Comparison of ENCODE assay signal across 38 cellular contexts in the genomic region with DNA sequence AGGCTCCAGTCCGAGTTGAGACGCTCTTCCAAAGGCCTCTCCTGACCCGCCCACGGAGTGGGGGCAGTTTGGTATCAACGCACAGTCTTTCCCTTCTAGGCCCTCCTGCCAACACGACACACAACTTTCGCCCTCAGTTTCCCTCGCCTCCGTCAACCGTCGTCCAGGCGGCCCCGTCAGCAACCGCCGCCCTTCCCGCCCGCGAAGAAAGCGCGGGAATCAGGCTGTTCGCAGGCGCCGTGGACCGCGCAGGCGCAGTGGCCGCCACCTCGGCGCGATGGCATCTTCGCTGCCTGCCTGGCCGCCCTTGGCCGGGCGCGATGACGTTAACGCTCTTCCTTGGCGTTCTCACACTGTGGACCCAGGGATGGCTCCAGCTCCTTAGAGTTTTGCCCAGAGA. TPM values are rescaled to one million over a fixed set of nuclear protein-coding genes. Genes with fewer than 3 reads are reported as not detected.
"Had no signal": no experiment of that assay in that cellular context is flagged by ENCODE, and none has a peak within 500 bp of the region (broad histone marks: within the 10 kb centered on the region; RNA-seq: fewer than 3 reads in every experiment).

A gene with protein sequence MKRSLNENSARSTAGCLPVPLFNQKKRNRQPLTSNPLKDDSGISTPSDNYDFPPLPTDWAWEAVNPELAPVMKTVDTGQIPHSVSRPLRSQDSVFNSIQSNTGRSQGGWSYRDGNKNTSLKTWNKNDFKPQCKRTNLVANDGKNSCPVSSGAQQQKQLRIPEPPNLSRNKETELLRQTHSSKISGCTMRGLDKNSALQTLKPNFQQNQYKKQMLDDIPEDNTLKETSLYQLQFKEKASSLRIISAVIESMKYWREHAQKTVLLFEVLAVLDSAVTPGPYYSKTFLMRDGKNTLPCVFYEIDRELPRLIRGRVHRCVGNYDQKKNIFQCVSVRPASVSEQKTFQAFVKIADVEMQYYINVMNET (minus strand): TSS at position 221 of the 400 bp plus-strand sequence. CDS start 2,494 bp downstream, outside the sequence.

- H3K4me1 ChIP-seq: ascending aorta had no signal

- H3K27me3 ChIP-seq: ascending aorta, cardiac muscle cell had no signal

- H3K27ac ChIP-seq: ascending aorta, cardiac muscle cell, VCaP had no signal

- FAIRE-seq: bronchial epithelial cell, TTC549 had no signal

- H3K36me3 Mint-ChIP-seq: activated CD4-positive, alpha-beta memory T cell treated with anti-CD3 and anti-CD28 coated beads for 36 hours; activated naive CD4-positive, alpha-beta T cell treated with anti-CD3 and anti-CD28 coated beads, Interleukin-2, amount 10 ng/mL, durations not matched to agents 7 days and 5 days; activated naive CD4-positive, alpha-beta T cell treated with anti-CD3 and anti-CD28 coated beads, Interleukin-2, amount 50 U/mL, for 24 hours; activated naive CD8-positive, alpha-beta T cell; activated naive CD8-positive, alpha-beta T cell treated with anti-CD3 and anti-CD28 coated beads, Interleukin-2, amount 10 ng/mL, durations not matched to agents 7 days and 5 days; brain had no signal

- H3K36me3 ChIP-seq: ascending aorta, cardiac muscle cell had no signal

- H3K9me3 Mint-ChIP-seq: activated B cell treated with CpG ODN at 0.5 μM for 24 hours; activated CD4-positive, alpha-beta memory T cell treated with anti-CD3 and anti-CD28 coated beads for 36 hours; activated CD4-positive, alpha-beta T cell treated with anti-CD3 and anti-CD28 coated beads, Interleukin-2, amount 10 ng/mL, durations not matched to agents 24 days and 14 days; activated CD8-positive, alpha-beta T cell treated with anti-CD3 and anti-CD28 coated beads for 36 hours; activated naive CD4-positive, alpha-beta T cell treated with anti-CD3 and anti-CD28 coated beads, Interleukin-2, amount 10 ng/mL, durations not matched to agents 7 days and 5 days; activated naive CD4-positive, alpha-beta T cell treated with anti-CD3 and anti-CD28 coated beads, Interleukin-2, amount 50 U/mL, for 24 hours; activated naive CD8-positive, alpha-beta T cell treated with anti-CD3 and anti-CD28 coated beads, Interleukin-2, amount 10 ng/mL, durations not matched to agents 7 days and 5 days; activated naive CD8-positive, alpha-beta T cell treated with anti-CD3 and anti-CD28 coated beads, Interleukin-2, amount 50 U/mL, for 24 hours; activated T-cell treated with anti-CD3 and anti-CD28 coated beads, Interleukin-2, amount 50 U/mL, for 4 hours; activated T-cell treated with anti-CD3 and anti-CD28 coated beads, Interleukin-2, amount 50 U/mL, for 72 hours; activated T-helper 1 cell treated with anti-CD3 and anti-CD28 coated beads, Interleukin-12 subunit alpha, Interleukin-12 subunit beta, Interleukin-2, Interleukin-4 antibody, amounts not matched to agents 30 ng/mL and 10 ng/mL and 1 ng/mL, durations not matched to agents 14 hours and 24 hours and 36 hours; activated T-helper 2 cell treated with anti-CD3 and anti-CD28 coated beads, Interferon-gamma antibody, Interleukin-2, Interleukin-4, amounts not matched to agents 10 μg/mL and 5 μg/mL and 100 μg/mL, durations not matched to agents 14 hours and 24 hours and 36 hours; brain; central memory CD8-positive, alpha-beta T cell; T-helper 1 cell treated with Interleukin-12 subunit alpha and Interleukin-12 subunit beta and Interleukin-4 antibody, amounts not matched to agents 30 μg/mL and 1 μg/mL, for 36 hours; T-helper 2 cell treated with Interferon-gamma antibody and Interleukin-4, amounts not matched to agents 5 μg/mL and 100 μg/mL, for 36 hours had no signal

- DNase-seq: activated B cell treated with CpG ODN at 0.5 μM for 24 hours; activated CD4-positive, alpha-beta memory T cell treated with anti-CD3 and anti-CD28 coated beads for 36 hours; activated CD4-positive, alpha-beta T cell treated with anti-CD3 and anti-CD28 coated beads for 4 hours; activated CD4-positive, alpha-beta T cell treated with anti-CD3 and anti-CD28 coated beads, Interleukin-2, amount 10 ng/mL, durations not matched to agents 24 days and 14 days; activated CD4-positive, alpha-beta T cell treated with anti-CD3 and anti-CD28 coated beads, Interleukin-2, amount 50 U/mL, for 1 hour; activated CD4-positive, alpha-beta T cell treated with anti-CD3 and anti-CD28 coated beads, Interleukin-2, amount 50 U/mL, for 4 hours; activated CD4-positive, CD25-positive, alpha-beta regulatory T cell treated with anti-CD3 and anti-CD28 coated beads, Interleukin-2, amount 50 U/mL, for 72 hours; activated CD8-positive, alpha-beta memory T cell treated with anti-CD3 and anti-CD28 coated beads, Interleukin-2, amount 50 U/mL, for 4 hours; activated CD8-positive, alpha-beta T cell treated with anti-CD3 and anti-CD28 coated beads for 36 hours; activated effector memory CD4-positive, alpha-beta T cell treated with Interleukin-2 at 50 U/mL for 16 hours; activated naive CD4-positive, alpha-beta T cell treated with anti-CD3 and anti-CD28 coated beads, Interleukin-2, amount 10 ng/mL, durations not matched to agents 7 days and 5 days; activated naive CD4-positive, alpha-beta T cell treated with Interleukin-2 at 50 U/mL for 16 hours; activated naive CD8-positive, alpha-beta T cell treated with anti-CD3 and anti-CD28 coated beads, Interleukin-2, amount 10 ng/mL, durations not matched to agents 7 days and 5 days; activated naive CD8-positive, alpha-beta T cell treated with anti-CD3 and anti-CD28 coated beads, Interleukin-2, amount 50 U/mL, for 24 hours; activated T-cell treated with anti-CD3 and anti-CD28 coated beads for 4 hours; activated T-cell treated with anti-CD3 and anti-CD28 coated beads, Interleukin-2, amount 50 U/mL, for 1 hour; activated T-cell treated with anti-CD3 and anti-CD28 coated beads, Interleukin-2, amount 50 U/mL, for 4 hours; activated T-cell treated with anti-CD3 and anti-CD28 coated beads, Interleukin-2, amount 50 U/mL, for 72 hours; amygdala; anterior cingulate cortex; caudate nucleus; cerebellar nuclear complex; T-helper 1 cell; T-helper 2 cell; T-helper 9 cell had no signal

- H3K27me3 Mint-ChIP-seq: activated naive CD4-positive, alpha-beta T cell treated with anti-CD3 and anti-CD28 coated beads, Interleukin-2, amount 10 ng/mL, durations not matched to agents 7 days and 5 days; brain had no signal

- H3K4me1 Mint-ChIP-seq: activated naive CD8-positive, alpha-beta T cell treated with anti-CD3 and anti-CD28 coated beads, Interleukin-2, amount 50 U/mL, for 24 hours had no signal

- ATAC-seq: activated CD8-positive, alpha-beta T cell treated with anti-CD3 and anti-CD28 coated beads for 36 hours; activated naive CD8-positive, alpha-beta T cell treated with anti-CD3 and anti-CD28 coated beads, Interleukin-2, amount 50 U/mL, for 24 hours; activated T-cell treated with anti-CD3 and anti-CD28 coated beads, Interleukin-2, amount 50 U/mL, for 4 hours; activated T-cell treated with anti-CD3 and anti-CD28 coated beads, Interleukin-2, amount 50 U/mL, for 72 hours had no signal

- H3K9me3 ChIP-seq: ascending aorta had no signal

- H3K4me3 Mint-ChIP-seq: activated B cell treated with CpG ODN at 0.5 μM for 24 hours; activated CD4-positive, alpha-beta memory T cell treated with anti-CD3 and anti-CD28 coated beads for 36 hours; activated CD4-positive, alpha-beta T cell treated with anti-CD3 and anti-CD28 coated beads, Interleukin-2, amount 10 ng/mL, durations not matched to agents 24 days and 14 days; activated CD8-positive, alpha-beta T cell treated with anti-CD3 and anti-CD28 coated beads for 36 hours; activated naive CD4-positive, alpha-beta T cell treated with anti-CD3 and anti-CD28 coated beads, Interleukin-2, amount 10 ng/mL, durations not matched to agents 7 days and 5 days; activated naive CD4-positive, alpha-beta T cell treated with anti-CD3 and anti-CD28 coated beads, Interleukin-2, amount 50 U/mL, for 24 hours; activated naive CD8-positive, alpha-beta T cell; activated naive CD8-positive, alpha-beta T cell treated with anti-CD3 and anti-CD28 coated beads, Interleukin-2, amount 10 ng/mL, durations not matched to agents 7 days and 5 days; activated naive CD8-positive, alpha-beta T cell treated with anti-CD3 and anti-CD28 coated beads, Interleukin-2, amount 50 U/mL, for 24 hours; activated T-cell treated with anti-CD3 and anti-CD28 coated beads, Interleukin-2, amount 50 U/mL, for 4 hours; activated T-cell treated with anti-CD3 and anti-CD28 coated beads, Interleukin-2, amount 50 U/mL, for 72 hours; activated T-helper 1 cell treated with anti-CD3 and anti-CD28 coated beads, Interleukin-12 subunit alpha, Interleukin-12 subunit beta, Interleukin-2, Interleukin-4 antibody, amounts not matched to agents 30 ng/mL and 10 ng/mL and 1 ng/mL, durations not matched to agents 14 hours and 24 hours and 36 hours; brain; central memory CD8-positive, alpha-beta T cell; T-helper 1 cell treated with Interleukin-12 subunit alpha and Interleukin-12 subunit beta and Interleukin-4 antibody, amounts not matched to agents 30 μg/mL and 1 μg/mL, for 36 hours; T-helper 2 cell treated with Interferon-gamma antibody and Interleukin-4, amounts not matched to agents 5 μg/mL and 100 μg/mL, for 36 hours had no signal

- H3K27ac Mint-ChIP-seq: activated B cell treated with CpG ODN at 0.5 μM for 24 hours; activated CD4-positive, alpha-beta memory T cell treated with anti-CD3 and anti-CD28 coated beads for 36 hours; activated CD4-positive, alpha-beta T cell treated with anti-CD3 and anti-CD28 coated beads, Interleukin-2, amount 10 ng/mL, durations not matched to agents 24 days and 14 days; activated CD8-positive, alpha-beta T cell treated with anti-CD3 and anti-CD28 coated beads for 36 hours; activated naive CD4-positive, alpha-beta T cell treated with anti-CD3 and anti-CD28 coated beads, Interleukin-2, amount 10 ng/mL, durations not matched to agents 7 days and 5 days; activated naive CD4-positive, alpha-beta T cell treated with anti-CD3 and anti-CD28 coated beads, Interleukin-2, amount 50 U/mL, for 24 hours; activated naive CD8-positive, alpha-beta T cell; activated naive CD8-positive, alpha-beta T cell treated with anti-CD3 and anti-CD28 coated beads, Interleukin-2, amount 10 ng/mL, durations not matched to agents 7 days and 5 days; activated naive CD8-positive, alpha-beta T cell treated with anti-CD3 and anti-CD28 coated beads, Interleukin-2, amount 50 U/mL, for 24 hours; activated T-cell treated with anti-CD3 and anti-CD28 coated beads, Interleukin-2, amount 50 U/mL, for 72 hours; activated T-helper 1 cell treated with anti-CD3 and anti-CD28 coated beads, Interleukin-12 subunit alpha, Interleukin-12 subunit beta, Interleukin-2, Interleukin-4 antibody, amounts not matched to agents 30 ng/mL and 10 ng/mL and 1 ng/mL, durations not matched to agents 14 hours and 24 hours and 36 hours; activated T-helper 2 cell treated with anti-CD3 and anti-CD28 coated beads, Interferon-gamma antibody, Interleukin-2, Interleukin-4, amounts not matched to agents 10 μg/mL and 5 μg/mL and 100 μg/mL, durations not matched to agents 14 hours and 24 hours and 36 hours; brain; T-helper 1 cell treated with Interleukin-12 subunit alpha and Interleukin-12 subunit beta and Interleukin-4 antibody, amounts not matched to agents 30 μg/mL and 1 μg/mL, for 36 hours; T-helper 2 cell treated with Interferon-gamma antibody and Interleukin-4, amounts not matched to agents 5 μg/mL and 100 μg/mL, for 36 hours had no signal

- H3K4me3 ChIP-seq: ascending aorta, cardiac muscle cell had no signal

RNA-seq across cellular contexts. Expression of the gene that starts here (rescaled TPM):
- total RNA-seq: activated B cell treated with CpG ODN at 0.5 μM for 24 hours; activated CD4-positive, alpha-beta memory T cell treated with anti-CD3 and anti-CD28 coated beads for 36 hours; activated CD4-positive, alpha-beta T cell treated with anti-CD3 and anti-CD28 coated beads, Interleukin-2, amount 10 ng/mL, durations not matched to agents 24 days and 14 days; activated CD8-positive, alpha-beta T cell treated with anti-CD3 and anti-CD28 coated beads for 36 hours; activated T-cell treated with anti-CD3 and anti-CD28 coated beads, Interleukin-2, amount 50 U/mL, for 4 hours; activated T-helper 1 cell treated with anti-CD3 and anti-CD28 coated beads, Interleukin-12 subunit alpha, Interleukin-12 subunit beta, Interleukin-2, Interleukin-4 antibody, amounts not matched to agents 30 ng/mL and 10 ng/mL and 1 ng/mL, durations not matched to agents 14 hours and 24 hours and 36 hours; activated T-helper 2 cell treated with anti-CD3 and anti-CD28 coated beads, Interferon-gamma antibody, Interleukin-2, Interleukin-4, amounts not matched to agents 10 μg/mL and 5 μg/mL and 100 μg/mL, durations not matched to agents 14 hours and 24 hours and 36 hours; ascending aorta; bronchial epithelial cell; cardiac muscle cell had no signal
- polyA plus RNA-seq: cardiac muscle cell had no signal
